In genomic region chr18:46466236-46467160, GRCh38 we compare ENCODE assay signal across 21 cellular contexts.
DNase-seq lines count a peak whose midpoint lies in the region; ATAC-seq, FAIRE-seq and TF ChIP-seq lines count a peak whose summit lies in the region.
"Had no signal": no experiment of that assay in that cellular context is flagged by ENCODE, and none has a peak within 500 bp of the region (broad histone marks: within the 10 kb centered on the region; RNA-seq: fewer than 3 reads in every experiment).

No MANE protein-coding gene starts in this region.

- no peaks in the 10 kb centered on the region for H3K4me1 ChIP-seq in foreskin keratinocyte
- H3K4me1 ChIP-seq in parathyroid adenoma: peaks cover 67% of the 10 kb centered on the region
- H3K4me1 ChIP-seq: suprapubic skin had no signal

- in situ Hi-C loops in brain microvascular endothelial cell (cut with HindIII; ENCODE audit: low pct_ligation_motif_present, low sequenced_read_pairs): no loop called here

- H3K4me2 ChIP-seq in parathyroid adenoma (ENCODE audit: low read length): no peak overlapping the region

- ATAC-seq in foreskin keratinocyte (peak; percentile 22), HG03469 (IDR thresholded peaks at IDR 0.05; ENCODE audit: unreplicated experiment) (no peak)
- ATAC-seq: left colon, PC-3 had no signal

- H3K36me3 ChIP-seq in parathyroid adenoma (ENCODE audit: control insufficient read depth, insufficient read depth, low read length) (no peaks in the 10 kb centered on the region), brain microvascular endothelial cell (replicated peaks) (no peaks in the 10 kb centered on the region)
- H3K36me3 ChIP-seq: neutrophil, suprapubic skin had no signal

- TF ChIP-seq CTCF in D721Med (IDR thresholded peaks at IDR 0.05; ENCODE audit: insufficient read depth, missing control alignments) (no peak), foreskin keratinocyte (conservative IDR thresholded peaks at IDR 0.05) (no peak), parathyroid adenoma (IDR thresholded peaks at IDR 0.05) (no peak), brain microvascular endothelial cell (IDR thresholded peaks at IDR 0.05; ENCODE audit: low read depth, low read length, missing control alignments) (no peak)

- DNase-seq in D721Med (ENCODE audit: insufficient read length, low spot score): peak; percentile 73
- DNase-seq in NCI-H2227 treated with DMSO at 0.1 percent for 48 hours (lab: John Stamatoyannopoulos, UW): peak; percentile 20
- DNase-seq in foreskin keratinocyte: no peak
- no peak for DNase-seq in frontal cortex (ENCODE audit: low spot score in 2 of 2)
- no peak for DNase-seq in brain microvascular endothelial cell
- DNase-seq: activated CD4-positive, alpha-beta memory T cell treated with anti-CD3 and anti-CD28 coated beads for 36 hours; activated naive CD4-positive, alpha-beta T cell; activated T-cell treated with anti-CD3 and anti-CD28 coated beads, Interleukin-2, amount 50 U/mL, for 1 hour; amygdala; hypothalamus; left colon; NCI-H1105 treated with DMSO at 0.1 percent for 48 hours; PC-3; SIG-M5; stimulated activated CD8-positive, alpha-beta memory T cell treated with anti-CD3 and anti-CD28 coated beads, Interleukin-4, amount 100 ng/mL, for 48 hours had no signal

- no peak overlapping the region for H3K4me3 ChIP-seq in parathyroid adenoma (ENCODE audit: low read depth, low read length)
- H3K4me3 ChIP-seq in brain microvascular endothelial cell (ENCODE audit: low read depth, low read length): no peak overlapping the region
- H3K4me3 ChIP-seq: suprapubic skin had no signal

- H3K9ac ChIP-seq in parathyroid adenoma: no peak overlapping the region

- H2AFZ ChIP-seq in parathyroid adenoma: peak overlapping the region; percentile 23

- no peak overlapping the region for H3K27ac ChIP-seq in foreskin keratinocyte
- H3K27ac ChIP-seq in parathyroid adenoma: peak overlapping the region; percentile 88
- H3K27ac ChIP-seq in brain microvascular endothelial cell: no peak overlapping the region
- H3K27ac ChIP-seq: neutrophil, suprapubic skin, VCaP had no signal

- no peaks in the 10 kb centered on the region for H3K9me3 ChIP-seq in parathyroid adenoma (ENCODE audit: control insufficient read depth, low read length)
- H3K9me3 ChIP-seq: neutrophil, suprapubic skin had no signal

- H3K79me2 ChIP-seq in parathyroid adenoma: no peaks in the 10 kb centered on the region

- FAIRE-seq in D721Med (lab: Jason Lieb, UNC) (peak; percentile 51), frontal cortex (lab: Jason Lieb, UNC) (no peak)
- FAIRE-seq: GM18507 had no signal

- H3K27me3 ChIP-seq in foreskin keratinocyte: peaks cover 62% of the 10 kb centered on the region
- H3K27me3 ChIP-seq in parathyroid adenoma (ENCODE audit: control insufficient read depth, insufficient read depth, low read length): no peaks in the 10 kb centered on the region
- H3K27me3 ChIP-seq in brain microvascular endothelial cell (replicated peaks): no peaks in the 10 kb centered on the region
- H3K27me3 ChIP-seq: suprapubic skin had no signal

Comparison
In these comparisons a context has a peak if more than half of its experiments do, and no peak if none do; other contexts are left out.
1. DNase-seq: peak in D721Med (single experiment) and NCI-H2227 treated with DMSO at 0.1 percent for 48 hours (single experiment); none in foreskin keratinocyte (0 of 2), frontal cortex (0 of 2) and brain microvascular endothelial cell (single experiment).